ENCODE assay signal across 1 cellular context in genomic region chr1:70528591-70529333, GRCh38.
TF ChIP-seq lines count a peak whose summit lies in the region.

No MANE protein-coding gene starts in this region.

TF ChIP-seq in HEK293, 187 proteins besides CTCF, POLR2A, EP300 and RAD21 (continued from another document):
- TF ChIP-seq PRDM2 (tag by site-specific recombination; IDR thresholded peaks at IDR 0.05; ENCODE audit: borderline replicate concordance) (no peak), PATZ1 (tag by site-specific recombination; IDR thresholded peaks at IDR 0.05) (peak; percentile 21; the same call in 1 of the 2 replicates), ZNF639 (tag by site-specific recombination; IDR thresholded peaks at IDR 0.05) (no peak), ZNF701 (tag by site-specific recombination; IDR thresholded peaks at IDR 0.05) (no peak), IKZF3 (tag by site-specific recombination; IDR thresholded peaks at IDR 0.05) (no peak), ZNF626 (tag by site-specific recombination; IDR thresholded peaks at IDR 0.05) (no peak), MYNN (tag by site-specific recombination; IDR thresholded peaks at IDR 0.05; ENCODE audit: borderline replicate concordance) (no peak)
